ENCODE assay signal across 20 cellular contexts in the genomic region with DNA sequence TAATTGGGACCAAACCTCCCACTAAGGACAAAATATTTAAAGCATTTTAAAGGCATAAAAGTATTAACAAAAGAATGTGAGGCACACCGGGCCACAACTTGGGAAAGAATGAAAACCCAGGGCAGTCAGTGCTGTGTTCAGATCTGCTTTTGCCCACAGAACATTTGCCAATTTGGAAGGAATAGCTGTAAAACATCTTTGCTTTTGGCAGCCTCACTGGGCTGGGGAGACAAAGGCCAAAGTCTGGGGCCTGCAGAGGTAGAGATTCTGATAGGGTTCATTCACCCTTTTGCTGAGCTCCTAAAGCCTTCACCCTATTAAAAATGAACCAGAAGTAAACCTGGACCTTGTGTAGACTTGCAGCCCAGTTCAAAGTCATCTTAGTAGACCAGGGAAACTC.
"Had no signal": no experiment of that assay in that cellular context is flagged by ENCODE, and none has a peak within 500 bp of the region (broad histone marks: within the 10 kb centered on the region; RNA-seq: fewer than 3 reads in every experiment).

No MANE protein-coding gene starts in this region.

- H3K4me3 Mint-ChIP-seq: endodermal cell; naive thymus-derived CD4-positive, alpha-beta T cell; nephron progenitor cell had no signal

- H3K9me3 Mint-ChIP-seq: naive thymus-derived CD4-positive, alpha-beta T cell had no signal

- ATAC-seq: left cardiac atrium; left ventricle myocardium superior; naive thymus-derived CD4-positive, alpha-beta T cell had no signal

- H3K27me3 ChIP-seq: hepatocyte, sigmoid colon, stomach, transverse colon had no signal

- H3K4me1 Mint-ChIP-seq: endodermal cell; naive thymus-derived CD4-positive, alpha-beta T cell had no signal

- H3K9me3 ChIP-seq: sigmoid colon, stomach, thoracic aorta, transverse colon had no signal

- H3K4me3 ChIP-seq: coronary artery, hepatocyte, sigmoid colon, stomach, thoracic aorta, transverse colon had no signal

- H3K27ac Mint-ChIP-seq: endodermal cell; naive thymus-derived CD4-positive, alpha-beta T cell; nephron progenitor cell had no signal

- H3K4me1 ChIP-seq: stomach had no signal

- H3K27me3 Mint-ChIP-seq: naive thymus-derived CD4-positive, alpha-beta T cell had no signal

- H3K27ac ChIP-seq: coronary artery, hepatocyte, sigmoid colon, stomach, thoracic aorta, transverse colon had no signal

- DNase-seq: effector CD4-positive, alpha-beta T cell; endodermal cell; erythroblast; foreskin melanocyte; head of caudate nucleus; kidney; left cardiac atrium; left ventricle myocardium superior; naive thymus-derived CD4-positive, alpha-beta T cell; nephron progenitor cell; sigmoid colon; small intestine; stimulated activated CD4-positive, alpha-beta T cell treated with anti-CD3 and anti-CD28 coated beads, Interleukin-12 subunit alpha, Interleukin-12 subunit beta, amount 100 ng/mL, for 4 hours; stimulated activated naive CD4-positive, alpha-beta T cell; stomach; substantia nigra; transverse colon had no signal
